17 cellular contexts compared by ENCODE assay signal in genomic region chr6:165641672-165642156, GRCh38. TPM values are rescaled to one million over a fixed set of nuclear protein-coding genes. Genes with fewer than 3 reads are reported as not detected.
"Had no signal": no experiment of that assay in that cellular context is flagged by ENCODE, and none has a peak within 500 bp of the region (broad histone marks: within the 10 kb centered on the region; RNA-seq: fewer than 3 reads in every experiment).

No MANE protein-coding gene starts in this region.

- H3K27me3 ChIP-seq: body of pancreas, stomach, testis had no signal

- H3K36me3 ChIP-seq: esophagus squamous epithelium, stomach had no signal

- H3K4me3 ChIP-seq: body of pancreas, esophagus squamous epithelium, skin epidermis, stomach, testis had no signal

- H3K4me1 ChIP-seq: body of pancreas, esophagus squamous epithelium, testis had no signal

- DNase-seq: activated CD4-positive, alpha-beta memory T cell treated with anti-CD3 and anti-CD28 coated beads, Interleukin-2, amount 10 ng/mL, durations not matched to agents 7 days and 5 days; activated CD4-positive, alpha-beta T cell treated with anti-CD3 and anti-CD28 coated beads for 48 hours; activated CD4-positive, CD25-positive, alpha-beta regulatory T cell; activated CD8-positive, alpha-beta memory T cell treated with anti-CD3 and anti-CD28 coated beads, Interleukin-2, amount 10 ng/mL, durations not matched to agents 7 days and 5 days; activated naive CD4-positive, alpha-beta T cell; activated naive CD8-positive, alpha-beta T cell treated with anti-CD3 and anti-CD28 coated beads for 36 hours; activated T-cell treated with anti-CD3 and anti-CD28 coated beads, Interleukin-2, amount 50 U/mL, for 1 hour; amygdala; body of pancreas; effector memory CD8-positive, alpha-beta T cell; esophagus squamous epithelium; mesendoderm; stimulated activated CD4-positive, alpha-beta T cell treated with anti-CD3 and anti-CD28 coated beads, Interleukin-4, amount 100 ng/mL, for 1 hour; stomach; testis had no signal

- H3K9me3 ChIP-seq: body of pancreas, esophagus squamous epithelium, stomach, testis had no signal

- H3K27ac ChIP-seq: body of pancreas, esophagus squamous epithelium, skin epidermis, stomach, testis had no signal

RNA-seq across cellular contexts. Expression of gene PDE10A, which starts 21.3 kb away (rescaled TPM):
- total RNA-seq: activated CD4-positive, alpha-beta memory T cell treated with anti-CD3 and anti-CD28 coated beads, Interleukin-2, amount 10 ng/mL, durations not matched to agents 7 days and 5 days; activated CD8-positive, alpha-beta memory T cell treated with anti-CD3 and anti-CD28 coated beads, Interleukin-2, amount 10 ng/mL, durations not matched to agents 7 days and 5 days; activated naive CD8-positive, alpha-beta T cell treated with anti-CD3 and anti-CD28 coated beads for 36 hours; activated T-helper 17 cell treated with anti-CD3 and anti-CD28 coated beads, Interleukin-2, amount 50 U/mL, for 72 hours had no signal
